10 cellular contexts compared by ENCODE assay signal in the genomic region with DNA sequence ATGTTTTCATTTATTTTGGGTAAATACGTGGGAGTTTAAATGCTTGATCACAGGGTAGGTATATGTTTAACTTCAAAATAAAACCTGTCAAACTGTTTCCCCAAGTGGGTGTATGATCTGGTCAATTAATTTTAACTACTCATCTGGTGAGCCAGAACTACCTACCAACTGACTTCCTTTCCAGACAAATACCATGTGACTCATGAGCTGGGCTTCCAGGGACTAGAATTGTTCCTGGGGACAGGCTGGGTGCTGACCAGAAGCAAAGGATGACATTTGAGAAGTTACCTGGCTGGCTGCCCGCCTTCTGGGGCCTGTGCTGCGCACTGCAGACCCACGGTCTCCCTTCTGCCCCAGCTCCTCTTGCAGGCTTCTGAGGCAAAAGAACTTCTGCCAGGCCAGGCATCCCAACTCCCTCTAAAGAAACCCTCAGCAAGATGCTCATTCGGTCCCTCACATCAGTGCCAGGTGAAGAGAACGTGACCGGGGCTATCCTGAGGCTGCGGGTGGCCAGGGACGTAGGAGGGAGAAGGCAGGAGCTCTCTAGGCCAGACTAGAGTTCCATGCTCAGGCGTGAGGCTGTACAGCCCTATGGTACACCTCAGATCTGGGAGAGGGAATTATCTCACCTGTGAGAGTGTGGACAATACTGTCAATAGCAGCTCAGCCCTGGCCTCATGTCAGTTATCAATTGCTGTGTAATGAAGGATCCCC.
DNase-seq lines count a peak whose midpoint lies in the region; ATAC-seq, FAIRE-seq and TF ChIP-seq lines count a peak whose summit lies in the region.
"Had no signal": no experiment of that assay in that cellular context is flagged by ENCODE, and none has a peak within 500 bp of the region (broad histone marks: within the 10 kb centered on the region; RNA-seq: fewer than 3 reads in every experiment).

No MANE protein-coding gene starts in this region.

- in situ Hi-C loops in HAP-1 (cut with MboI; ENCODE audit: low sequenced_read_pairs) = loop anchor here (5.0 to 10.0 kb wide), 2 partner anchors 331 to 549 kb away; no protein-coding TSS in a partner anchor

- DNase-seq in HCT116 (ENCODE audit: low read depth, low spot score) (peak; percentile 29), RKO (ENCODE audit: low spot score) (peak; percentile 14), fibroblast of pulmonary artery (ENCODE audit: low read depth) (peak; percentile 28), pancreas (no peak), HAP-1 (ENCODE audit: low spot score in 2 of 2) (no peak)
- DNase-seq in activated T-cell treated with anti-CD3 and anti-CD28 coated beads, Interleukin-2, amount 50 U/mL, for 48 hours = no peak
- DNase-seq: activated CD8-positive, alpha-beta memory T cell treated with anti-CD3 and anti-CD28 coated beads, Interleukin-2, amount 10 ng/mL, durations not matched to agents 7 days and 5 days; NCI-H526 treated with DMSO at 0.1 percent for 48 hours had no signal

- TF ChIP-seq RAD21 in HCT116 (IDR thresholded peaks at IDR 0.05; ENCODE audit: low read depth) = no peak

- H3K27me3 ChIP-seq in HCT116 (ENCODE audit: insufficient read depth, low read length) (no peaks in the 10 kb centered on the region), skeletal muscle tissue (ENCODE audit: control insufficient read depth in 3 of 3, insufficient read depth in 3 of 3, low read length in 3 of 3) (no peaks in the 10 kb centered on the region), pancreas (no peaks in the 10 kb centered on the region), HAP-1 (ENCODE audit: low read depth) (no peaks in the 10 kb centered on the region)
- H3K27me3 ChIP-seq: breast epithelium had no signal

- H3K79me2 ChIP-seq in HCT116 (ENCODE audit: insufficient read depth, low read length) = no peaks in the 10 kb centered on the region

- H3K9me3 ChIP-seq in HCT116 (ENCODE audit: control insufficient read depth in 1 of 2, insufficient read depth in 1 of 2, low read depth in 1 of 2, low read length in 2 of 2) = no peaks in the 10 kb centered on the region
- H3K9me3 ChIP-seq in skeletal muscle tissue (ENCODE audit: control insufficient read depth in 3 of 3, low read length in 3 of 3) = no peaks in the 10 kb centered on the region
- H3K9me3 ChIP-seq in pancreas = no peaks in the 10 kb centered on the region
- H3K9me3 ChIP-seq in HAP-1 = no peaks in the 10 kb centered on the region
- H3K9me3 ChIP-seq: breast epithelium had no signal

- H3K4me3 ChIP-seq in HCT116 (replicated peaks in 1 of 2; ENCODE audit: low read depth in 1 of 2, low read length in 2 of 2) (no peak overlapping the region), fibroblast of pulmonary artery (replicated peaks; ENCODE audit: low read depth, low read length) (no peak overlapping the region), skeletal muscle tissue (ENCODE audit: low read length in 3 of 3) (peak overlapping the region in 1 of 3 donors; percentile 29), pancreas (no peak overlapping the region), HAP-1 (no peak overlapping the region)
- H3K4me3 ChIP-seq: breast epithelium had no signal

- POLR2A ChIA-PET in HCT116 (lab: Charles Lee) = interaction anchor here (1.5 kb wide), 1 partner anchor 333 kb away, joined by 3 read pairs; no protein-coding TSS in a partner anchor

- H3K4me1 ChIP-seq in HCT116 (ENCODE audit: control insufficient read depth in 1 of 2, insufficient read depth in 2 of 2, low read length in 2 of 2) = peaks cover 7 to 19% of the 10 kb centered on the region in 2 experiments
- H3K4me1 ChIP-seq in skeletal muscle tissue (ENCODE audit: control insufficient read depth in 3 of 3, insufficient read depth in 3 of 3, low read length in 3 of 3) = peaks cover 9 to 25% (median 22%) of the 10 kb centered on the region in 3 donors
- H3K4me1 ChIP-seq in pancreas = no peaks in the 10 kb centered on the region
- no peaks in the 10 kb centered on the region for H3K4me1 ChIP-seq in HAP-1
- H3K4me1 ChIP-seq: breast epithelium had no signal

- TF ChIP-seq CTCF in HCT116 (IDR thresholded peaks at IDR 0.05 in 2 of 3, conservative IDR thresholded peaks at IDR 0.05 in 1 of 3; ENCODE audit: borderline replicate concordance in 1 of 3, insufficient read depth in 1 of 3, low read depth in 2 of 3, low read length in 2 of 3) = no peak
- TF ChIP-seq CTCF in fibroblast of pulmonary artery (IDR thresholded peaks at IDR 0.05; ENCODE audit: low read length, missing control alignments) = no peak
- no peak for TF ChIP-seq CTCF in pancreas (IDR thresholded peaks at IDR 0.05)

- H4K20me1 ChIP-seq in HCT116 (ENCODE audit: insufficient read depth) = no peaks in the 10 kb centered on the region

- 65 to 70% methylated on average over 10 of the region's 10 CpGs for WGBS in pancreas, 2 donors

- H3K4me2 ChIP-seq in HCT116 (ENCODE audit: low read length) = peak overlapping the region; percentile 25

- no peak for TF ChIP-seq POLR2A in HCT116 (IDR thresholded peaks at IDR 0.05; ENCODE audit: borderline replicate concordance, extremely low read depth, insufficient read depth, insufficient read length)

- ATAC-seq in HCT116 (peak; percentile 61), pancreas (no peak)
- ATAC-seq: activated CD8-positive, alpha-beta memory T cell treated with anti-CD3 and anti-CD28 coated beads, Interleukin-2, amount 10 ng/mL, durations not matched to agents 7 days and 5 days had no signal

- H3K27ac ChIP-seq in HCT116 (ENCODE audit: low read depth, low read length) = 0 out of 2 replicates have a peak overlapping the region, but pooled peaks have one; percentile 22
- peak overlapping the region; percentile 78 for H3K27ac ChIP-seq in skeletal muscle tissue (ENCODE audit: low read depth, low read length)
- H3K27ac ChIP-seq in pancreas = no peak overlapping the region
- H3K27ac ChIP-seq: breast epithelium had no signal

- no peaks in the 10 kb centered on the region for H3K9me2 ChIP-seq in HCT116 (ENCODE audit: insufficient read depth)

- no peak for FAIRE-seq in pancreas (lab: Jason Lieb, UNC)

- no peaks in the 10 kb centered on the region for H3K36me3 ChIP-seq in HCT116 (ENCODE audit: control insufficient read depth in 1 of 2, insufficient read depth in 2 of 2, low read length in 2 of 2)
- H3K36me3 ChIP-seq in skeletal muscle tissue (ENCODE audit: control insufficient read depth in 3 of 3, insufficient read depth in 3 of 3, low read length in 3 of 3) = no peaks in the 10 kb centered on the region
- no peaks in the 10 kb centered on the region for H3K36me3 ChIP-seq in pancreas
- H3K36me3 ChIP-seq in HAP-1 (replicated peaks) = no peaks in the 10 kb centered on the region
- H3K36me3 ChIP-seq: breast epithelium had no signal

- CTCF ChIA-PET in HCT116 (lab: Charles Lee) = interaction anchor here (0.6 to 1.7 kb wide), 5 partner anchors 239 to 634 kb away, joined by 3 to 11 read pairs (median 3); no protein-coding TSS in a partner anchor

- peak overlapping the region; percentile 57 for H2AFZ ChIP-seq in HCT116 (ENCODE audit: low read depth, low read length, poor library complexity, severe bottlenecking)

- BruUV-seq in HCT116 (replicated peaks; lab: Mats Ljungman, UMichigan) = no TSS peak

- RAD21 ChIA-PET in HCT116 (lab: Charles Lee; ENCODE audit: low non-redundant PET in 1 of 2, low total read pairs in 2 of 2, uncharacterized antibody in 2 of 2, unreplicated experiment in 2 of 2) = interaction anchor here in 1 of 2 experiments (0.8 to 1.2 kb wide), 2 partner anchors 9 to 358 kb away, joined by 3 read pairs; no protein-coding TSS in a partner anchor

- intact Hi-C loops in HCT116 (cut with micrococcal nuclease) (loop anchor here (5.0 to 10.0 kb wide), 2 partner anchors 169 to 546 kb away; a partner anchor contains a TSS), pancreas (cut with DNase I) (loop anchor here in 2 of 3 donors (5.0 to 10.0 kb wide), 4 partner anchors 331 to 639 kb away; no protein-coding TSS in a partner anchor)

- H3K9ac ChIP-seq in HCT116 (ENCODE audit: low read length) (no peak overlapping the region), skeletal muscle tissue (ENCODE audit: low read depth in 1 of 3, low read length in 3 of 3) (peak overlapping the region in 1 of 3 donors; percentile 70)

TF ChIP-seq in HCT116, 20 proteins besides CTCF, POLR2A, EP300 and RAD21:
- TF ChIP-seq ZFX (IDR thresholded peaks at IDR 0.05) (no peak), SRF (IDR thresholded peaks at IDR 0.05; ENCODE audit: low read depth) (no peak), FOSL1 (IDR thresholded peaks at IDR 0.05; ENCODE audit: low read depth) (peak; percentile 39; the same call in 1 of the 2 replicates), SP1 (IDR thresholded peaks at IDR 0.05; ENCODE audit: low read depth) (peak; percentile 25; the same call in 1 of the 2 replicates)
- TF ChIP-seq, protein P1, sequence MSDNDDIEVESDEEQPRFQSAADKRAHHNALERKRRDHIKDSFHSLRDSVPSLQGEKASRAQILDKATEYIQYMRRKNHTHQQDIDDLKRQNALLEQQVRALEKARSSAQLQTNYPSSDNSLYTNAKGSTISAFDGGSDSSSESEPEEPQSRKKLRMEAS (IDR thresholded peaks at IDR 0.05) = peak; percentile 26; the same call in 1 of the 2 replicates

Comparison
In these comparisons a context has a peak if more than half of its experiments do, and no peak if none do; other contexts are left out.
1. DNase-seq: peak in HCT116 (single experiment), RKO (single experiment) and fibroblast of pulmonary artery (single experiment); none in pancreas (0 of 6), HAP-1 (0 of 2) and activated T-cell treated with anti-CD3 and anti-CD28 coated beads, Interleukin-2, amount 50 U/mL, for 48 hours (0 of 2).
2. H3K27ac ChIP-seq: peak in HCT116 (single experiment) and skeletal muscle tissue (single experiment); none in pancreas (0 of 4).